Comparison of ENCODE assay signal across 8 cellular contexts in genomic region chrX:68732906-68733493, GRCh38.
A peak's percentile ranks its signal among the peaks of the same experiment; 100 is the strongest.
DNase-seq lines count a peak whose midpoint lies in the region; ATAC-seq and TF ChIP-seq lines count a peak whose summit lies in the region.

No MANE protein-coding gene starts in this region.

- H2AFZ ChIP-seq in SK-N-SH (ENCODE audit: low read depth): no peak overlapping the region

- in situ Hi-C loops in GM13976 (cut with MboI; ENCODE audit: low sequenced_read_pairs, unreplicated experiment): no loop called here

- TF ChIP-seq CTCF in A673 (conservative IDR thresholded peaks at IDR 0.05; ENCODE audit: low read depth, low read length) (peak; percentile 79), GM13976 (IDR thresholded peaks at IDR 0.05; ENCODE audit: borderline replicate concordance, control extremely low read depth, extremely low read depth, insufficient read depth, missing control alignments) (peak; percentile 74), SK-N-SH (IDR thresholded peaks at IDR 0.05) (peak; percentile 68), sigmoid colon (IDR thresholded peaks at IDR 0.05) (peak; percentile 13 to 68 (median 38))

- no peak for TF ChIP-seq EP300 in SK-N-SH (IDR thresholded peaks at IDR 0.05; ENCODE audit: borderline replicate concordance in 1 of 2, low read depth in 1 of 2, low read length in 1 of 2)
- no peak for TF ChIP-seq EP300 in sigmoid colon (IDR thresholded peaks at IDR 0.05)

- no peaks in the 10 kb centered on the region for H3K9me2 ChIP-seq in SK-N-SH

- H3K4me1 ChIP-seq in A673 (ENCODE audit: insufficient read depth, low read length, poor library complexity, severe bottlenecking): no peaks in the 10 kb centered on the region
- H3K4me1 ChIP-seq in SK-N-SH (ENCODE audit: control insufficient read depth in 1 of 2, insufficient read depth in 2 of 2, low read depth in 1 of 2, low read length in 1 of 2): no peaks in the 10 kb centered on the region
- H3K4me1 ChIP-seq in sigmoid colon: no peaks in the 10 kb centered on the region

- TF ChIP-seq RAD21 in SK-N-SH (IDR thresholded peaks at IDR 0.05; ENCODE audit: low read length): peak; percentile 68

- H3K4me2 ChIP-seq in SK-N-SH: no peak overlapping the region

- H3K27ac Mint-ChIP-seq in activated naive CD4-positive, alpha-beta T cell treated with anti-CD3 and anti-CD28 coated beads for 36 hours: no peak overlapping the region

- CTCF ChIA-PET in A673 (lab: Charles Lee): interaction anchor here (0.5 to 1.5 kb wide), 6 partner anchors 23 to 1189 kb away, joined by 3 to 4 read pairs (median 4); no protein-coding TSS in a partner anchor
- CTCF ChIA-PET in SK-N-SH (lab: Yijun Ruan, JAX): interaction anchor here (0.5 to 3.2 kb wide), 21 partner anchors 9 to 1364 kb away, joined by 3 to 12 read pairs (median 4); no protein-coding TSS in a partner anchor
- CTCF ChIA-PET in activated naive CD4-positive, alpha-beta T cell treated with anti-CD3 and anti-CD28 coated beads for 36 hours (lab: Charles Lee): interaction anchor here (0.6 to 1.4 kb wide), 10 partner anchors 10 to 318 kb away, joined by 3 to 5 read pairs (median 3); partner anchors contain the start of gene EFNB1

- POLR2A ChIA-PET in A673 (lab: Charles Lee; ENCODE audit: low non-redundant PET) (no interaction called here), SK-N-SH (lab: Yijun Ruan, JAX) (no interaction called here)

- intact Hi-C loops in A673 (cut with micrococcal nuclease; ENCODE audit: unreplicated experiment): loop anchor here (1.0 to 5.0 kb wide), 3 partner anchors 489 to 654 kb away; no protein-coding TSS in a partner anchor
- intact Hi-C loops in activated naive CD4-positive, alpha-beta T cell treated with anti-CD3 and anti-CD28 coated beads for 36 hours (cut with micrococcal nuclease): loop anchor here (1.0 to 2.0 kb wide), 5 partner anchors 75 to 654 kb away; no protein-coding TSS in a partner anchor
- intact Hi-C loops in cardiac septum (cut with DNase I): loop anchor here (2.0 kb wide), 1 partner anchor 76 kb away; no protein-coding TSS in a partner anchor
- intact Hi-C loops in sigmoid colon (cut with DNase I): loop anchor here (2.0 kb wide), 2 partner anchors 76 to 554 kb away; no protein-coding TSS in a partner anchor

- no peaks in the 10 kb centered on the region for H3F3A ChIP-seq in SK-N-SH (replicated peaks; ENCODE audit: insufficient read depth)

- H3K4me3 Mint-ChIP-seq in activated naive CD4-positive, alpha-beta T cell treated with anti-CD3 and anti-CD28 coated beads for 36 hours: no peak overlapping the region

- WGBS in SK-N-SH (ENCODE audit: low lambda C conversion rate): 14% methylated on average over 4 of the region's 4 CpGs
- 3 to 20% methylated on average over 4 of the region's 4 CpGs for WGBS in sigmoid colon, 2 donors

- peaks cover 10% of the 10 kb centered on the region for H3K27me3 Mint-ChIP-seq in activated naive CD4-positive, alpha-beta T cell treated with anti-CD3 and anti-CD28 coated beads for 36 hours (ENCODE audit: low read depth)

- H4K20me1 ChIP-seq in SK-N-SH (ENCODE audit: insufficient read depth): no peaks in the 10 kb centered on the region

- H3K36me3 ChIP-seq in A673 (ENCODE audit: insufficient read depth, low read length, poor library complexity, severe bottlenecking) (no peaks in the 10 kb centered on the region), SK-N-SH (replicated peaks in 1 of 2; ENCODE audit: control insufficient read depth in 1 of 2, insufficient read depth in 2 of 2, low read length in 1 of 2) (no peaks in the 10 kb centered on the region), sigmoid colon (no peaks in the 10 kb centered on the region)

- no peak overlapping the region for H3K9ac ChIP-seq in SK-N-SH

- no peak for TF ChIP-seq POLR2A in sigmoid colon (IDR thresholded peaks at IDR 0.05)

- no peaks in the 10 kb centered on the region for H3K4me1 Mint-ChIP-seq in activated naive CD4-positive, alpha-beta T cell treated with anti-CD3 and anti-CD28 coated beads for 36 hours (ENCODE audit: low read depth)

- H3K27me3 ChIP-seq in A673 (replicated peaks; ENCODE audit: insufficient read depth, low read depth, low read length, poor library complexity): no peaks in the 10 kb centered on the region
- peaks cover 11% of the 10 kb centered on the region; the same call in 1 of the 2 replicates for H3K27me3 ChIP-seq in SK-N-SH (ENCODE audit: insufficient read depth)
- no peaks in the 10 kb centered on the region for H3K27me3 ChIP-seq in sigmoid colon

- H3K79me2 ChIP-seq in SK-N-SH (ENCODE audit: insufficient read depth): no peaks in the 10 kb centered on the region

- no peak overlapping the region for H3K27ac ChIP-seq in A673 (ENCODE audit: low read depth, low read length, poor library complexity, severe bottlenecking)
- H3K27ac ChIP-seq in SK-N-SH (ENCODE audit: low read depth in 2 of 2, low read length in 1 of 2): no peak overlapping the region
- H3K27ac ChIP-seq in sigmoid colon: no peak overlapping the region

- BruUV-seq in A673 (replicated peaks; lab: Mats Ljungman, UMichigan): no TSS peak

- DNase-seq in A673 (ENCODE audit: low spot score): peak; percentile 79
- DNase-seq in GM13976 (ENCODE audit: low spot score): peak; percentile 68
- peak; percentile 69 for DNase-seq in SK-N-SH
- DNase-seq in activated naive CD4-positive, alpha-beta T cell treated with anti-CD3 and anti-CD28 coated beads for 36 hours: peak; percentile 75
- peak; percentile 79 for DNase-seq in cardiac septum (ENCODE audit: low spot score)
- DNase-seq in sigmoid colon: peak; percentile 78

- no peak overlapping the region for H3K4me3 ChIP-seq in A673 (ENCODE audit: low read depth, low read length, poor library complexity, severe bottlenecking)
- no peak overlapping the region for H3K4me3 ChIP-seq in SK-N-SH (ENCODE audit: low read depth in 2 of 2, low read length in 1 of 2)
- no peak overlapping the region for H3K4me3 ChIP-seq in sigmoid colon

- H3K9me3 ChIP-seq in A673 (ENCODE audit: low read depth, low read length, poor library complexity, severe bottlenecking) (no peaks in the 10 kb centered on the region), SK-N-SH (no peaks in the 10 kb centered on the region), sigmoid colon (no peaks in the 10 kb centered on the region)

- peak; percentile 84 for ATAC-seq in HG03442 (IDR thresholded peaks at IDR 0.05; ENCODE audit: unreplicated experiment)
- no peak for ATAC-seq in HG03571 (IDR thresholded peaks at IDR 0.05; ENCODE audit: unreplicated experiment)

- no peaks in the 10 kb centered on the region for H3K36me3 Mint-ChIP-seq in activated naive CD4-positive, alpha-beta T cell treated with anti-CD3 and anti-CD28 coated beads for 36 hours (ENCODE audit: low read depth)

- H3K9me3 Mint-ChIP-seq in activated naive CD4-positive, alpha-beta T cell treated with anti-CD3 and anti-CD28 coated beads for 36 hours: no peaks in the 10 kb centered on the region

TF ChIP-seq in SK-N-SH, 30 proteins besides CTCF, POLR2A, EP300 and RAD21:
- TF ChIP-seq SMC3 (IDR thresholded peaks at IDR 0.05; ENCODE audit: low read depth, low read length): peak; percentile 47
- TF ChIP-seq RCOR1 (IDR thresholded peaks at IDR 0.05; ENCODE audit: low read length): no peak
- TF ChIP-seq ELF1 (IDR thresholded peaks at IDR 0.05): no peak
- no peak for TF ChIP-seq POLR2AphosphoS5 (IDR thresholded peaks at IDR 0.05; ENCODE audit: low read depth, low read length)
